In the genomic region with DNA sequence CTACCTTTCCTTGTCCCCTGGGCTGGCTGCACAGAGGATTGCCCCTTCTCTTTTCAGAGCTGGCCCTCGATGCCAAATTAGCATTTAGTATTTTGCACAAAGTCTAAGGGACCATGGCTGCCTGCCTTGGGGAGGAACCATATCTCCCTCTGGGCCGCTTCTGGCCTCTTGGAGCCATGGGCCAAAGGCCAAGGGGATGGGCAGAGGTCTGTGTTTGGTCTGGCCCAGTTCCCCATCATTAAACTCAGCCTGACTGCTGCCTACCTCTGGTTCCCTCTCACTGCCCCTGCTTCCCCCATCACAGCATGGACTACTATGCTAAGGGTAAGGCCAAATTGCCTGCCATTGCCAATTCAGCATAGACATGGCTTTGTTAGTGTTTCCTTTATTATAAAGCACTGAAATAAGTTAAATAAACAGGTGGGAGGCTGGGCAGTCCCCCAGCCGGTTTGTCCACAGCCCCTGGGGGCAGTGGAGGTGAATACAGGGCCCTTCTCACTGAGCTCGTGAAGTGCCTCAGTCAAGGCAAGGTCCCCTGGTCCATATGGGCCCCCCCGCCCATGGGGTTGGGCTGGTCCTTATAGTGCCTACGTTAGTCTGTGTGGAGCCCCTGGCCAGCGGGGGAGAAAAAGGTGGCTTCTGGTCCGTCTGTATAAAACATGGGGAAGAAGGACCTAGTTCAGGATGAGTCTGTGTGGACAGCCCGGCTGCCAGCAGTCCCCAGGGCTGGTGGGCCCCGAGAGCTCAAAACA, we compare ENCODE assay signal across 25 cellular contexts. TPM values are rescaled to one million over a fixed set of nuclear protein-coding genes. Genes with fewer than 3 reads are reported as not detected.
A peak's percentile ranks its signal among the peaks of the same experiment; 100 is the strongest.
DNase-seq lines count a peak whose midpoint lies in the region; ATAC-seq, FAIRE-seq and TF ChIP-seq lines count a peak whose summit lies in the region.
"Had no signal": no experiment of that assay in that cellular context is flagged by ENCODE, and none has a peak within 500 bp of the region (broad histone marks: within the 10 kb centered on the region; RNA-seq: fewer than 3 reads in every experiment).

No MANE protein-coding gene starts in this region.

- no peak overlapping the region for H4K5ac ChIP-seq in H9 (ENCODE audit: insufficient read length, low read depth, low read length)

- no peaks in the 10 kb centered on the region for H3K79me1 ChIP-seq in H9 (ENCODE audit: insufficient read depth, low read depth, low read length, poor library complexity, severe bottlenecking)
- H3K79me1 ChIP-seq in neuronal stem cell (ENCODE audit: low read depth, low read length): peaks cover 17% of the 10 kb centered on the region

- no peak overlapping the region for H4K91ac ChIP-seq in H9 (ENCODE audit: insufficient read length, low read depth, low read length)
- H4K91ac ChIP-seq in neuronal stem cell (ENCODE audit: low read depth, low read length, poor library complexity): no peak overlapping the region

- H3K56ac ChIP-seq in H9 (ENCODE audit: insufficient read length, low read depth, low read length): no peak overlapping the region

- H3K4me2 ChIP-seq in H9 (ENCODE audit: insufficient read depth, insufficient read length, low read length): no peak overlapping the region
- H3K4me2 ChIP-seq in GM12878 (ENCODE audit: control insufficient read depth, insufficient read depth): no peak overlapping the region
- no peak overlapping the region for H3K4me2 ChIP-seq in neuronal stem cell (ENCODE audit: insufficient read depth, low read length, poor library complexity, severe bottlenecking)

- H3K36me3 Mint-ChIP-seq in CD14-positive monocyte (peaks cover 59 to 65% of the 10 kb centered on the region in 2 donors), H9 (ENCODE audit: insufficient read depth in 1 of 3, low read depth in 3 of 3) (peaks cover 45 to 88% (median 80%) of the 10 kb centered on the region in 3 experiments; a peak in 6 of 7 replicates)

- DNase-seq in CD14-positive monocyte (ENCODE audit: low spot score) (no peak), H9 (no peak), GM12878 (ENCODE audit: low read depth, low spot score) (no peak), neuronal stem cell (ENCODE audit: low spot score) (no peak), NCI-H524 (lab: John Stamatoyannopoulos, UW) (no peak)
- DNase-seq: activated CD4-positive, alpha-beta memory T cell treated with anti-CD3 and anti-CD28 coated beads for 36 hours; activated naive CD4-positive, alpha-beta T cell treated with anti-CD3 and anti-CD28 coated beads for 36 hours; effector CD8-positive, alpha-beta T cell; EL; Karpas-422; mesendoderm; naive thymus-derived CD4-positive, alpha-beta T cell; NCI-H2029; NCI-H345; stimulated activated CD4-positive, alpha-beta T cell treated with anti-CD3 and anti-CD28 coated beads, Interleukin-2, amount 100 ng/mL, for 24 hours; stimulated activated naive CD8-positive, alpha-beta T cell treated with anti-CD3 and anti-CD28 coated beads, Interleukin-15, amount 100 ng/mL, for 72 hours; WERI-Rb-1 had no signal

- H3K27me3 Mint-ChIP-seq in CD14-positive monocyte (ENCODE audit: low read depth in 3 of 3): peaks cover 0 to 3% (median 1%) of the 10 kb centered on the region in 3 donors
- peaks cover 1% of the 10 kb centered on the region; the same call in 1 of the 2 replicates for H3K27me3 Mint-ChIP-seq in H9 (ENCODE audit: low read depth)
- H3K27me3 Mint-ChIP-seq: activated CD4-positive, alpha-beta memory T cell treated with anti-CD3 and anti-CD28 coated beads for 36 hours; naive thymus-derived CD4-positive, alpha-beta T cell; stimulated activated naive CD8-positive, alpha-beta T cell treated with anti-CD3 and anti-CD28 coated beads, Interleukin-15, amount 100 ng/mL, for 72 hours had no signal

- intact Hi-C loops in CD14-positive monocyte (cut with micrococcal nuclease): loop anchor here in 1 of 2 donors (10.0 kb wide), 1 partner anchor 118 kb away; a partner anchor contains a TSS
- intact Hi-C loops in GM12878 (cut with micrococcal nuclease; ENCODE audit: unreplicated experiment): no loop called here

- H4K20me1 ChIP-seq in H9 (ENCODE audit: control insufficient read depth, insufficient read depth, insufficient read length) (no peaks in the 10 kb centered on the region), GM12878 (ENCODE audit: control insufficient read depth, insufficient read depth) (no peaks in the 10 kb centered on the region; the same call in 1 of the 2 replicates)

- SMC1A ChIA-PET in GM12878 (lab: Charles Lee; ENCODE audit: uncharacterized antibody, unreplicated experiment): no interaction called here

- H3K4me1 Mint-ChIP-seq in CD14-positive monocyte (peaks cover 38% of the 10 kb centered on the region), H9 (peaks cover 24 to 26% of the 10 kb centered on the region in 2 experiments)

- FAIRE-seq in GM12878 (lab: Jason Lieb, UNC): no peak
- FAIRE-seq: GM18507, HTR-8/SVneo had no signal

- H3K18ac ChIP-seq in H9 (ENCODE audit: insufficient read length, low read depth, low read length) (no peak overlapping the region), neuronal stem cell (ENCODE audit: low read length) (no peak overlapping the region)

- no peak for TF ChIP-seq EP300 in GM12878 (IDR thresholded peaks at IDR 0.05; ENCODE audit: borderline replicate concordance in 1 of 2, control insufficient read depth in 1 of 2, low read depth in 2 of 2, low read length in 2 of 2)

- no peak overlapping the region for H2AK5ac ChIP-seq in H9 (ENCODE audit: insufficient read length, low read length)
- no peak overlapping the region for H2AK5ac ChIP-seq in neuronal stem cell (ENCODE audit: low read depth, low read length)

- RAD21 ChIA-PET in GM12878 (lab: Charles Lee; ENCODE audit: unreplicated experiment): no interaction called here

- no TSS peak for BruUV-seq in GM12878 (replicated peaks; lab: Mats Ljungman, UMichigan)

- H4K8ac ChIP-seq in H9 (replicated peaks; ENCODE audit: insufficient read length, low read depth, low read length): no peak overlapping the region
- no peak overlapping the region for H4K8ac ChIP-seq in neuronal stem cell (ENCODE audit: low read depth, low read length)

- H2AFZ ChIP-seq in H9 (ENCODE audit: low read length) (no peak overlapping the region), GM12878 (ENCODE audit: control insufficient read depth, low read depth, low read length) (no peak overlapping the region), neuronal stem cell (ENCODE audit: low read length) (no peak overlapping the region)

- H3K14ac ChIP-seq in H9 (ENCODE audit: insufficient read depth, low read length): no peak overlapping the region
- H3K14ac ChIP-seq in neuronal stem cell (ENCODE audit: low read length): no peak overlapping the region

- H3K9me3 ChIP-seq in H9 (ENCODE audit: control insufficient read depth, low read depth, low read length): no peaks in the 10 kb centered on the region
- no peaks in the 10 kb centered on the region for H3K9me3 ChIP-seq in GM12878 (replicated peaks; ENCODE audit: control insufficient read depth, insufficient read depth, low read length)
- H3K9me3 ChIP-seq in neuronal stem cell (replicated peaks in 1 of 2; ENCODE audit: control insufficient read depth in 2 of 2, insufficient read depth in 1 of 2, low read depth in 1 of 2, low read length in 2 of 2): no peaks in the 10 kb centered on the region
- H3K9me3 ChIP-seq: ascending aorta, prostate gland, tibial nerve had no signal

- H3K4me3 ChIP-seq in GM12878 (no peak overlapping the region), neuronal stem cell (ENCODE audit: low read length in 2 of 2) (no peak overlapping the region)
- H3K4me3 ChIP-seq: ascending aorta, prostate gland, tibial nerve had no signal

- POLR2A ChIA-PET in GM12878 (lab: Charles Lee): no interaction called here

- H3K79me2 ChIP-seq in H9 (ENCODE audit: insufficient read depth, low read length): no peaks in the 10 kb centered on the region
- peaks cover 26% of the 10 kb centered on the region for H3K79me2 ChIP-seq in GM12878 (ENCODE audit: control insufficient read depth, insufficient read depth, low read length)

- H3K4me1 ChIP-seq in H9 (ENCODE audit: insufficient read depth, low read length): no peaks in the 10 kb centered on the region
- peaks cover 9% of the 10 kb centered on the region; the same call in 1 of the 2 replicates for H3K4me1 ChIP-seq in GM12878 (ENCODE audit: control insufficient read depth, insufficient read depth, low read length)
- peaks cover 6 to 11% of the 10 kb centered on the region in 2 donors for H3K4me1 ChIP-seq in neuronal stem cell (ENCODE audit: control insufficient read depth in 2 of 2, insufficient read depth in 1 of 2, low read depth in 1 of 2, low read length in 2 of 2)

- H2BK15ac ChIP-seq in H9 (ENCODE audit: low read depth, low read length) (no peak overlapping the region), neuronal stem cell (ENCODE audit: low read length) (no peak overlapping the region)

- H2BK5ac ChIP-seq in H9 (ENCODE audit: insufficient read length, low read length): no peak overlapping the region
- no peak overlapping the region for H2BK5ac ChIP-seq in neuronal stem cell (ENCODE audit: low read length)

- TF ChIP-seq CTCF in CD14-positive monocyte (IDR thresholded peaks at IDR 0.05) (no peak), H9 (conservative IDR thresholded peaks at IDR 0.05) (no peak), GM12878 (IDR thresholded peaks at IDR 0.05 in 2 of 3, conservative IDR thresholded peaks at IDR 0.05 in 1 of 3; ENCODE audit: control insufficient read depth in 2 of 3, extremely low read depth in 1 of 3, insufficient read depth in 1 of 3, low read depth in 3 of 3, low read length in 3 of 3) (no peak)

- H3K4me3 Mint-ChIP-seq in CD14-positive monocyte (no peak overlapping the region), H9 (no peak overlapping the region; a peak in 1 of 5 replicates)
- H3K4me3 Mint-ChIP-seq: activated CD4-positive, alpha-beta memory T cell treated with anti-CD3 and anti-CD28 coated beads for 36 hours; activated naive CD4-positive, alpha-beta T cell treated with anti-CD3 and anti-CD28 coated beads for 36 hours had no signal

- WGBS in H9 (ENCODE audit: extremely low coverage, insufficient read length, low lambda C conversion rate): no CpG with 5 or more reads among the region's 10 CpGs
- WGBS in GM12878 (ENCODE audit: insufficient coverage, insufficient replicate concordance, low lambda C conversion rate, missing lambda C conversion rate): 76% methylated on average over 10 of the region's 10 CpGs
- WGBS in neuronal stem cell (ENCODE audit: extremely low coverage in 2 of 2, insufficient read length in 2 of 2, insufficient replicate concordance in 1 of 2), 2 donors: no CpG with 5 or more reads among the region's 10 CpGs

- no peak overlapping the region for H2BK120ac ChIP-seq in H9 (ENCODE audit: low read depth, low read length, poor library complexity, severe bottlenecking)
- no peak overlapping the region for H2BK120ac ChIP-seq in neuronal stem cell (ENCODE audit: low read depth, low read length)

- ATAC-seq in GM12878: no peak
- ATAC-seq in GM19035 (IDR thresholded peaks at IDR 0.05; ENCODE audit: unreplicated experiment): no peak
- ATAC-seq in HG03521 (IDR thresholded peaks at IDR 0.05; ENCODE audit: unreplicated experiment): no peak
- ATAC-seq: naive thymus-derived CD4-positive, alpha-beta T cell; stimulated activated naive CD8-positive, alpha-beta T cell treated with anti-CD3 and anti-CD28 coated beads, Interleukin-15, amount 100 ng/mL, for 72 hours had no signal

- H3K9ac ChIP-seq in H9 (ENCODE audit: extremely low read depth, insufficient read length, low read length) (no peak overlapping the region), GM12878 (ENCODE audit: control insufficient read depth, insufficient read depth, low read length) (no peak overlapping the region), neuronal stem cell (ENCODE audit: low read depth, low read length, poor library complexity) (no peak overlapping the region)

- H3K27ac ChIP-seq in H9 (ENCODE audit: insufficient read length, low read depth, low read length) (no peak overlapping the region), GM12878 (ENCODE audit: control insufficient read depth, insufficient read depth) (no peak overlapping the region), neuronal stem cell (replicated peaks; ENCODE audit: low read length) (no peak overlapping the region)
- H3K27ac ChIP-seq: ascending aorta, prostate gland, tibial nerve, WERI-Rb-1 had no signal

- in situ Hi-C loops in GM12878 (cut with MboI): no loop called here

- no peak for TF ChIP-seq POLR2A in GM12878 (IDR thresholded peaks at IDR 0.05; ENCODE audit: low read depth, low read length)

- no peak overlapping the region for H2BK12ac ChIP-seq in H9 (ENCODE audit: insufficient read length, low read depth, low read length)
- no peak overlapping the region for H2BK12ac ChIP-seq in neuronal stem cell (ENCODE audit: low read length)

- H3K4ac ChIP-seq in H9 (ENCODE audit: low read depth, low read length) (no peak overlapping the region), neuronal stem cell (ENCODE audit: low read length) (no peak overlapping the region)

- peaks cover 12% of the 10 kb centered on the region for H3K23me2 ChIP-seq in H9 (ENCODE audit: insufficient read length, low read depth, low read length, poor library complexity, severe bottlenecking)

- H3K9me3 Mint-ChIP-seq in CD14-positive monocyte (peaks cover 0 to 2% (median 0%) of the 10 kb centered on the region in 7 donors), H9 (no peaks in the 10 kb centered on the region)
- H3K9me3 Mint-ChIP-seq: activated CD4-positive, alpha-beta memory T cell treated with anti-CD3 and anti-CD28 coated beads for 36 hours; activated naive CD4-positive, alpha-beta T cell treated with anti-CD3 and anti-CD28 coated beads for 36 hours; naive thymus-derived CD4-positive, alpha-beta T cell; stimulated activated naive CD8-positive, alpha-beta T cell treated with anti-CD3 and anti-CD28 coated beads, Interleukin-15, amount 100 ng/mL, for 72 hours; T-helper 1 cell treated with Interleukin-12 subunit alpha and Interleukin-12 subunit beta and Interleukin-4 antibody, amounts not matched to agents 30 μg/mL and 1 μg/mL, for 36 hours had no signal

- H3K23ac ChIP-seq in H9 (ENCODE audit: insufficient read length, low read depth, low read length) (no peak overlapping the region), neuronal stem cell (ENCODE audit: low read depth, low read length, poor library complexity) (peak overlapping the region; percentile 82)

- CTCF ChIA-PET in GM12878 (lab: Yijun Ruan, JAX): interaction anchor here (0.8 kb wide), 1 partner anchor 84 kb away, joined by 3 read pairs; no protein-coding TSS in a partner anchor

- peaks cover 34 to 39% of the 10 kb centered on the region in 2 experiments for H3K36me3 ChIP-seq in GM12878 (ENCODE audit: control insufficient read depth in 2 of 2, insufficient read depth in 2 of 2, low read length in 1 of 2)
- peaks cover 57 to 84% of the 10 kb centered on the region in 2 donors for H3K36me3 ChIP-seq in neuronal stem cell (replicated peaks in 1 of 2; ENCODE audit: control insufficient read depth in 2 of 2, insufficient read depth in 2 of 2, low read length in 2 of 2)

- H3T11ph ChIP-seq in H9 (ENCODE audit: low read length): no peak overlapping the region

- H3K27me3 ChIP-seq in H9 (ENCODE audit: insufficient read depth, low read length) (no peaks in the 10 kb centered on the region), GM12878 (replicated peaks in 1 of 2; ENCODE audit: control insufficient read depth in 2 of 2, insufficient read depth in 2 of 2, low read length in 1 of 2) (no peaks in the 10 kb centered on the region), neuronal stem cell (ENCODE audit: control insufficient read depth in 3 of 3, insufficient read depth in 3 of 3, low read depth in 1 of 3, low read length in 3 of 3) (no peaks in the 10 kb centered on the region)
- H3K27me3 ChIP-seq: ascending aorta, tibial nerve had no signal

- H2BK20ac ChIP-seq in H9 (ENCODE audit: low read depth, low read length, poor library complexity, severe bottlenecking): no peak overlapping the region

- no peak for TF ChIP-seq RAD21 in GM12878 (IDR thresholded peaks at IDR 0.05; ENCODE audit: insufficient read depth, low read depth, low read length)

- peak overlapping the region; percentile 1 to 82 (median 53) for H3K27ac Mint-ChIP-seq in CD14-positive monocyte
- peak overlapping the region in 2 of 3 experiments; percentile 41 to 57; a peak in 2 of 7 replicates for H3K27ac Mint-ChIP-seq in H9
- H3K27ac Mint-ChIP-seq: activated CD4-positive, alpha-beta memory T cell treated with anti-CD3 and anti-CD28 coated beads for 36 hours; activated naive CD4-positive, alpha-beta T cell treated with anti-CD3 and anti-CD28 coated beads for 36 hours had no signal

RNA-seq across cellular contexts. Expression of a gene that starts 3.5 kb away (rescaled TPM):
- polyA plus RNA-seq in CD14-positive monocyte (1 to 10 TPM; 2.4 to 2.6 TPM), GM12878 (2011; rRNA removed) (3.8 and 6.8 TPM in 2 replicates), GM12878 (2014; fragmentation: Illumina TruSeq; extraction: Trizol) (1.3 and 4.3 TPM in 2 replicates), GM12878 (2014; fragmentation: Nextera tagmentation; extraction: Ambion mirVana) (under 1 TPM; 0.06 to 0.18 TPM), GM12878 (2014; rRNA removed) (16.4 and 17.0 TPM in 2 replicates), GM12878 (2016; fragmentation: Nextera tagmentation; extraction: Ambion mirVana) (1 to 10 TPM; 3.5 TPM)
- total RNA-seq in H9 (2021) (24.8 and 26.5 TPM in 2 replicates), GM12878 (2014; rRNA removed) (8.3 and 9.3 TPM in 2 replicates), GM12878 (2014; rRNA removed; fragmentation: Illumina TruSeq; extraction: Trizol) (6.4 and 7.8 TPM in 2 replicates), GM12878 (2021) (12.6 and 13.3 TPM in 2 replicates)
- 6.1 and 8.9 TPM in 2 replicates for total RNA-seq in GM12878 (2013; cell fraction: nucleolus; rRNA removed)
- polyA plus RNA-seq in GM12878 (2011; ENCODE audit: low read depth): 4.1 TPM
- polyA plus RNA-seq in GM12878 (2011; cell fraction: cytosol; rRNA removed): 10.8 and 19.0 TPM in 2 replicates
- 36.5 and 39.8 TPM in 2 replicates for polyA plus RNA-seq in GM12878 (2011; cell fraction: nucleus; rRNA removed)
- 8.3 and 11.2 TPM in 2 replicates for polyA plus RNA-seq in GM12878 (2012)
- polyA minus RNA-seq in GM12878 (2011; rRNA and poly(A)+ RNA removed): 3.1 and 6.0 TPM in 2 replicates
- polyA minus RNA-seq in GM12878 (2011; cell fraction: cytosol; rRNA and poly(A)+ RNA removed): 2.2 and 2.5 TPM in 2 replicates
- 4.7 and 9.3 TPM in 2 replicates for polyA minus RNA-seq in GM12878 (2011; cell fraction: nucleus; rRNA and poly(A)+ RNA removed)
- polyA plus RNA-seq in neuronal stem cell (2013, experiment 1 of 2): 13.7 TPM
- 13.4 TPM for polyA plus RNA-seq in neuronal stem cell (2013, experiment 2 of 2)

RNA-seq across cellular contexts. Expression of a gene that starts 6.6 kb away (rescaled TPM):
- 100 to 1,000 TPM; 291 to 338 TPM for polyA plus RNA-seq in CD14-positive monocyte
- total RNA-seq in H9 (2021): 78.1 and 81.1 TPM in 2 replicates
- total RNA-seq in GM12878 (2013; cell fraction: nucleolus; rRNA removed): 88.2 and 96.9 TPM in 2 replicates
- total RNA-seq in GM12878 (2014; rRNA removed): 113 and 114 TPM in 2 replicates
- 56.0 and 58.4 TPM in 2 replicates for total RNA-seq in GM12878 (2014; rRNA removed; fragmentation: Illumina TruSeq; extraction: Trizol)
- 101 and 107 TPM in 2 replicates for total RNA-seq in GM12878 (2021)
- polyA plus RNA-seq in GM12878 (2011; ENCODE audit: low read depth): 42.8 TPM
- 61.5 and 72.9 TPM in 2 replicates for polyA plus RNA-seq in GM12878 (2011; rRNA removed)
- 103 and 110 TPM in 2 replicates for polyA plus RNA-seq in GM12878 (2011; cell fraction: cytosol; rRNA removed)
- 129 and 141 TPM in 2 replicates for polyA plus RNA-seq in GM12878 (2011; cell fraction: nucleus; rRNA removed)
- 71.3 and 75.3 TPM in 2 replicates for polyA plus RNA-seq in GM12878 (2012)
- polyA plus RNA-seq in GM12878 (2014; fragmentation: Illumina TruSeq; extraction: Trizol): 52.5 and 62.1 TPM in 2 replicates
- 10 to 100 TPM in 1 of 2 experiments, 1 to 10 TPM in 1; 6.5 to 18.9 TPM for polyA plus RNA-seq in GM12878 (2014; fragmentation: Nextera tagmentation; extraction: Ambion mirVana)
- 95.9 and 96.3 TPM in 2 replicates for polyA plus RNA-seq in GM12878 (2014; rRNA removed)
- 100 to 1,000 TPM; 114 to 116 TPM for polyA plus RNA-seq in GM12878 (2016; fragmentation: Nextera tagmentation; extraction: Ambion mirVana)
- polyA minus RNA-seq in GM12878 (2011; rRNA and poly(A)+ RNA removed): 78.3 and 96.7 TPM in 2 replicates
- 31.0 and 31.9 TPM in 2 replicates for polyA minus RNA-seq in GM12878 (2011; cell fraction: cytosol; rRNA and poly(A)+ RNA removed)
- 57.7 and 94.0 TPM in 2 replicates for polyA minus RNA-seq in GM12878 (2011; cell fraction: nucleus; rRNA and poly(A)+ RNA removed)
- 31.0 TPM for polyA plus RNA-seq in neuronal stem cell (2013, experiment 1 of 2)
- 30.6 TPM for polyA plus RNA-seq in neuronal stem cell (2013, experiment 2 of 2)

RNA-seq across cellular contexts. Expression of a gene that starts 6.9 kb away (rescaled TPM):
- polyA plus RNA-seq in CD14-positive monocyte (10 to 100 TPM; 29.5 to 42.3 TPM), GM12878 (2011; rRNA removed) (20.9 and 30.4 TPM in 2 replicates), GM12878 (2014; fragmentation: Illumina TruSeq; extraction: Trizol) (16.0 and 27.2 TPM in 2 replicates), GM12878 (2014; fragmentation: Nextera tagmentation; extraction: Ambion mirVana) (10 to 100 TPM; 13.4 to 27.8 TPM), GM12878 (2014; rRNA removed) (23.0 and 30.9 TPM in 2 replicates), GM12878 (2016; fragmentation: Nextera tagmentation; extraction: Ambion mirVana) (10 to 100 TPM; 53.4 to 53.9 TPM)
- total RNA-seq in H9 (2021) (62.1 and 67.2 TPM in 2 replicates), GM12878 (2014; rRNA removed) (23.3 and 24.4 TPM in 2 replicates), GM12878 (2014; rRNA removed; fragmentation: Illumina TruSeq; extraction: Trizol) (16.5 and 17.0 TPM in 2 replicates), GM12878 (2021) (27.6 and 28.4 TPM in 2 replicates)
- total RNA-seq in GM12878 (2013; cell fraction: nucleolus; rRNA removed): 30.4 and 30.8 TPM in 2 replicates
- polyA plus RNA-seq in GM12878 (2011; ENCODE audit: low read depth): 15.5 TPM
- 32.3 and 32.4 TPM in 2 replicates for polyA plus RNA-seq in GM12878 (2011; cell fraction: cytosol; rRNA removed)
- polyA plus RNA-seq in GM12878 (2011; cell fraction: nucleus; rRNA removed): 58.7 and 63.5 TPM in 2 replicates
- 25.4 and 29.3 TPM in 2 replicates for polyA plus RNA-seq in GM12878 (2012)
- polyA minus RNA-seq in GM12878 (2011; rRNA and poly(A)+ RNA removed): 37.3 and 45.9 TPM in 2 replicates
- 5.6 and 8.4 TPM in 2 replicates for polyA minus RNA-seq in GM12878 (2011; cell fraction: cytosol; rRNA and poly(A)+ RNA removed)
- polyA minus RNA-seq in GM12878 (2011; cell fraction: nucleus; rRNA and poly(A)+ RNA removed): 14.5 and 23.4 TPM in 2 replicates
- 36.9 TPM for polyA plus RNA-seq in neuronal stem cell (2013, experiment 1 of 2)
- 35.4 TPM for polyA plus RNA-seq in neuronal stem cell (2013, experiment 2 of 2)

RNA-seq across cellular contexts. Expression of a gene that starts 20.5 kb away (rescaled TPM):
- polyA plus RNA-seq in CD14-positive monocyte: 10 to 100 TPM; 34.4 to 41.7 TPM
- 109 TPM in 2 replicates for total RNA-seq in H9 (2021)
- total RNA-seq in GM12878 (2013; cell fraction: nucleolus; rRNA removed): 95.9 and 119 TPM in 2 replicates
- 75.7 and 79.5 TPM in 2 replicates for total RNA-seq in GM12878 (2014; rRNA removed)
- 62.4 and 65.4 TPM in 2 replicates for total RNA-seq in GM12878 (2014; rRNA removed; fragmentation: Illumina TruSeq; extraction: Trizol)
- total RNA-seq in GM12878 (2021): 91.7 and 95.2 TPM in 2 replicates
- 34.8 TPM for polyA plus RNA-seq in GM12878 (2011; ENCODE audit: low read depth)
- polyA plus RNA-seq in GM12878 (2011; rRNA removed): 86.0 and 105 TPM in 2 replicates
- polyA plus RNA-seq in GM12878 (2011; cell fraction: cytosol; rRNA removed): 81.6 and 97.8 TPM in 2 replicates
- 129 and 141 TPM in 2 replicates for polyA plus RNA-seq in GM12878 (2011; cell fraction: nucleus; rRNA removed)
- polyA plus RNA-seq in GM12878 (2012): 58.4 and 67.2 TPM in 2 replicates
- polyA plus RNA-seq in GM12878 (2014; fragmentation: Illumina TruSeq; extraction: Trizol): 80.9 and 85.8 TPM in 2 replicates
- polyA plus RNA-seq in GM12878 (2014; fragmentation: Nextera tagmentation; extraction: Ambion mirVana): 10 to 100 TPM; 45.9 to 59.0 TPM
- 64.3 and 69.3 TPM in 2 replicates for polyA plus RNA-seq in GM12878 (2014; rRNA removed)
- 10 to 100 TPM; 84.9 to 98.7 TPM for polyA plus RNA-seq in GM12878 (2016; fragmentation: Nextera tagmentation; extraction: Ambion mirVana)
- polyA minus RNA-seq in GM12878 (2011; rRNA and poly(A)+ RNA removed): 69.6 and 92.2 TPM in 2 replicates
- 28.4 and 31.3 TPM in 2 replicates for polyA minus RNA-seq in GM12878 (2011; cell fraction: cytosol; rRNA and poly(A)+ RNA removed)
- polyA minus RNA-seq in GM12878 (2011; cell fraction: nucleus; rRNA and poly(A)+ RNA removed): 38.9 and 52.0 TPM in 2 replicates
- 50.7 TPM for polyA plus RNA-seq in neuronal stem cell (2013, experiment 1 of 2)
- polyA plus RNA-seq in neuronal stem cell (2013, experiment 2 of 2): 51.9 TPM

RNA-seq across cellular contexts. Expression of a gene that starts 32.3 kb away (rescaled TPM):
- polyA plus RNA-seq in CD14-positive monocyte (10 to 100 TPM; 47.3 to 54.3 TPM), GM12878 (2011; rRNA removed) (47.0 and 68.8 TPM in 2 replicates), GM12878 (2014; fragmentation: Illumina TruSeq; extraction: Trizol) (163 and 171 TPM in 2 replicates), GM12878 (2014; fragmentation: Nextera tagmentation; extraction: Ambion mirVana) (10 to 100 TPM; 78.5 to 81.1 TPM), GM12878 (2014; rRNA removed) (106 and 108 TPM in 2 replicates), GM12878 (2016; fragmentation: Nextera tagmentation; extraction: Ambion mirVana) (100 to 1,000 TPM; 154 to 159 TPM)
- total RNA-seq in H9 (2021) (146 and 150 TPM in 2 replicates), GM12878 (2014; rRNA removed) (110 and 112 TPM in 2 replicates), GM12878 (2014; rRNA removed; fragmentation: Illumina TruSeq; extraction: Trizol) (129 and 134 TPM in 2 replicates), GM12878 (2021) (129 and 130 TPM in 2 replicates)
- 24.1 and 24.8 TPM in 2 replicates for total RNA-seq in GM12878 (2013; cell fraction: nucleolus; rRNA removed)
- polyA plus RNA-seq in GM12878 (2011; ENCODE audit: low read depth): 46.9 TPM
- 65.3 and 70.8 TPM in 2 replicates for polyA plus RNA-seq in GM12878 (2011; cell fraction: cytosol; rRNA removed)
- polyA plus RNA-seq in GM12878 (2011; cell fraction: nucleus; rRNA removed): 51.9 and 62.2 TPM in 2 replicates
- 82.2 and 82.9 TPM in 2 replicates for polyA plus RNA-seq in GM12878 (2012)
- polyA minus RNA-seq in GM12878 (2011; rRNA and poly(A)+ RNA removed): 74.2 and 87.8 TPM in 2 replicates
- polyA minus RNA-seq in GM12878 (2011; cell fraction: cytosol; rRNA and poly(A)+ RNA removed): 33.8 and 42.7 TPM in 2 replicates
- polyA minus RNA-seq in GM12878 (2011; cell fraction: nucleus; rRNA and poly(A)+ RNA removed): 9.9 and 16.8 TPM in 2 replicates
- 98.8 TPM for polyA plus RNA-seq in neuronal stem cell (2013, experiment 1 of 2)
- polyA plus RNA-seq in neuronal stem cell (2013, experiment 2 of 2): 97.7 TPM
